In genomic region chrX:47859686-47860085, GRCh38 we compare ENCODE assay signal across 4 cellular contexts.
"Had no signal": no experiment of that assay in that cellular context is flagged by ENCODE, and none has a peak within 500 bp of the region (broad histone marks: within the 10 kb centered on the region; RNA-seq: fewer than 3 reads in every experiment).

No MANE protein-coding gene starts in this region.

- H3K36me3 Mint-ChIP-seq: IgD-negative memory B cell had no signal

- H3K4me3 Mint-ChIP-seq: GM23338, H9, IgD-negative memory B cell had no signal

- H3K27me3 Mint-ChIP-seq: IgD-negative memory B cell had no signal

- H3K27ac Mint-ChIP-seq: GM23338, H9, IgD-negative memory B cell had no signal

- H3K4me1 Mint-ChIP-seq: GM23338, H9, IgD-negative memory B cell had no signal

- ATAC-seq: GM23338 had no signal

- H3K9me3 Mint-ChIP-seq: GM23338, IgD-negative memory B cell had no signal

- DNase-seq: H9, HCEC 1CT had no signal
